Comparison of ENCODE assay signal across 27 cellular contexts in genomic region chr1:48051466-48052126, GRCh38. TPM values are rescaled to one million over a fixed set of nuclear protein-coding genes. Genes with fewer than 3 reads are reported as not detected.
A peak's percentile ranks its signal among the peaks of the same experiment; 100 is the strongest.
DNase-seq lines count a peak whose midpoint lies in the region; ATAC-seq and TF ChIP-seq lines count a peak whose summit lies in the region.
"Had no signal": no experiment of that assay in that cellular context is flagged by ENCODE, and none has a peak within 500 bp of the region (broad histone marks: within the 10 kb centered on the region; RNA-seq: fewer than 3 reads in every experiment).

No MANE protein-coding gene starts in this region.

- no peaks in the 10 kb centered on the region for H3K4me1 Mint-ChIP-seq in activated T-cell treated with anti-CD3 and anti-CD28 coated beads, Interleukin-2, amount 50 U/mL, for 4 hours (ENCODE audit: low read depth)
- H3K4me1 Mint-ChIP-seq: activated CD4-positive, alpha-beta memory T cell treated with anti-CD3 and anti-CD28 coated beads, Interleukin-2, amount 10 ng/mL, durations not matched to agents 7 days and 5 days; B cell; stimulated activated naive CD8-positive, alpha-beta T cell treated with anti-CD3 and anti-CD28 coated beads, Interleukin-15, amount 100 ng/mL, for 72 hours had no signal

- no peaks in the 10 kb centered on the region for H3K9me3 ChIP-seq in OCI-LY3 (ENCODE audit: insufficient read depth, low read length)
- H3K9me3 ChIP-seq in thoracic aorta: no peaks in the 10 kb centered on the region
- H3K9me3 ChIP-seq: left lung, MG63, mucosa of descending colon, spleen had no signal

- H4K20me1 ChIP-seq in OCI-LY3 (ENCODE audit: insufficient read depth, low read length): no peaks in the 10 kb centered on the region

- no peak overlapping the region for H3K27ac ChIP-seq in OCI-LY3 (ENCODE audit: low read length)
- H3K27ac ChIP-seq in thoracic aorta: peak overlapping the region; percentile 61 to 84
- H3K27ac ChIP-seq: 22Rv1, left lung, SK-N-MC had no signal

- ATAC-seq in thoracic aorta (ENCODE audit: insufficient number of reproducible peaks, low FRiP score, low read depth): no peak
- no peak for ATAC-seq in activated T-cell treated with anti-CD3 and anti-CD28 coated beads, Interleukin-2, amount 50 U/mL, for 4 hours
- no peak for ATAC-seq in GM18861 (IDR thresholded peaks at IDR 0.05; ENCODE audit: unreplicated experiment)
- ATAC-seq: Panc1; stimulated activated naive CD8-positive, alpha-beta T cell treated with anti-CD3 and anti-CD28 coated beads, Interleukin-15, amount 100 ng/mL, for 72 hours had no signal

- no peak overlapping the region for H3K9ac ChIP-seq in OCI-LY3 (ENCODE audit: low read length)

- H3K27me3 ChIP-seq in OCI-LY3 (ENCODE audit: low read depth, low read length) (no peaks in the 10 kb centered on the region), thoracic aorta (replicated peaks; ENCODE audit: insufficient read depth) (no peaks in the 10 kb centered on the region)
- H3K27me3 ChIP-seq: MG63 had no signal

- no peaks in the 10 kb centered on the region for H3K36me3 ChIP-seq in OCI-LY3 (replicated peaks; ENCODE audit: low read depth, low read length)
- no peaks in the 10 kb centered on the region for H3K36me3 ChIP-seq in thoracic aorta
- H3K36me3 ChIP-seq: left lung, MG63, spleen had no signal

- H3K4me1 ChIP-seq in OCI-LY3 (ENCODE audit: low read length) (peaks cover 5% of the 10 kb centered on the region; the same call in 1 of the 2 replicates), thoracic aorta (ENCODE audit: control insufficient read depth in 1 of 2, low read depth in 2 of 2) (peaks cover 25 to 58% of the 10 kb centered on the region in 2 donors)

- H3K27me3 Mint-ChIP-seq in activated T-cell treated with anti-CD3 and anti-CD28 coated beads, Interleukin-2, amount 50 U/mL, for 4 hours (ENCODE audit: low read depth): peaks cover 24% of the 10 kb centered on the region
- H3K27me3 Mint-ChIP-seq: activated CD4-positive, alpha-beta memory T cell treated with anti-CD3 and anti-CD28 coated beads, Interleukin-2, amount 10 ng/mL, durations not matched to agents 7 days and 5 days had no signal

- no peak overlapping the region for H3K4me3 Mint-ChIP-seq in activated T-cell treated with anti-CD3 and anti-CD28 coated beads, Interleukin-2, amount 50 U/mL, for 4 hours
- H3K4me3 Mint-ChIP-seq: activated CD4-positive, alpha-beta memory T cell treated with anti-CD3 and anti-CD28 coated beads, Interleukin-2, amount 10 ng/mL, durations not matched to agents 7 days and 5 days; B cell; IgD-negative memory B cell; stimulated activated naive CD8-positive, alpha-beta T cell treated with anti-CD3 and anti-CD28 coated beads, Interleukin-15, amount 100 ng/mL, for 72 hours had no signal

- peak overlapping the region; percentile 7; the same call in 1 of the 2 replicates for H3K4me2 ChIP-seq in OCI-LY3 (ENCODE audit: low read length)

- peak; percentile 10 for DNase-seq in NCI-H1105 treated with DMSO at 0.1 percent for 48 hours (lab: John Stamatoyannopoulos, UW)
- no peak for DNase-seq in NCI-H1105 (lab: John Stamatoyannopoulos, UW)
- DNase-seq in fibroblast of peridontal ligament (ENCODE audit: extremely low read depth): peak; percentile 6
- DNase-seq in thoracic aorta (ENCODE audit: low spot score): no peak
- no peak for DNase-seq in activated T-cell treated with anti-CD3 and anti-CD28 coated beads, Interleukin-2, amount 50 U/mL, for 4 hours
- DNase-seq in stimulated activated naive CD4-positive, alpha-beta T cell treated with Interleukin-2 at 50 U/mL for 16 hours (lab: John Stamatoyannopoulos, UW): no peak
- DNase-seq: activated CD4-positive, alpha-beta memory T cell treated with anti-CD3 and anti-CD28 coated beads, Interleukin-2, amount 10 ng/mL, durations not matched to agents 7 days and 5 days; activated naive CD4-positive, alpha-beta T cell treated with Interleukin-2 at 50 U/mL for 16 hours; cerebellar nuclear complex; effector CD4-positive, alpha-beta T cell; left lung; mucosa of descending colon; NCI-H2227 treated with DMSO at 0.1 percent for 48 hours; NCI-H82; spleen; stimulated activated CD4-positive, alpha-beta T cell treated with anti-CD3 and anti-CD28 coated beads, Interleukin-4, amount 100 ng/mL, for 24 hours; stimulated activated naive CD8-positive, alpha-beta T cell treated with anti-CD3 and anti-CD28 coated beads, Interleukin-15, amount 100 ng/mL, for 72 hours had no signal

- no peaks in the 10 kb centered on the region for H3K36me3 Mint-ChIP-seq in activated T-cell treated with anti-CD3 and anti-CD28 coated beads, Interleukin-2, amount 50 U/mL, for 4 hours (ENCODE audit: insufficient read depth)
- H3K36me3 Mint-ChIP-seq: IgD-negative memory B cell had no signal

- H3K79me2 ChIP-seq in OCI-LY3 (ENCODE audit: low read length): no peaks in the 10 kb centered on the region

- H2AFZ ChIP-seq in OCI-LY3 (ENCODE audit: low read depth, low read length): no peak overlapping the region

- no peaks in the 10 kb centered on the region for H3K9me3 Mint-ChIP-seq in activated T-cell treated with anti-CD3 and anti-CD28 coated beads, Interleukin-2, amount 50 U/mL, for 4 hours
- H3K9me3 Mint-ChIP-seq: activated CD4-positive, alpha-beta memory T cell treated with anti-CD3 and anti-CD28 coated beads, Interleukin-2, amount 10 ng/mL, durations not matched to agents 7 days and 5 days; IgD-negative memory B cell; stimulated activated naive CD8-positive, alpha-beta T cell treated with anti-CD3 and anti-CD28 coated beads, Interleukin-15, amount 100 ng/mL, for 72 hours had no signal

- TF ChIP-seq CTCF in OCI-LY3 (IDR thresholded peaks at IDR 0.05; ENCODE audit: low read depth, low read length): no peak
- TF ChIP-seq CTCF in thoracic aorta (IDR thresholded peaks at IDR 0.05): no peak

- no peak overlapping the region for H3K4me3 ChIP-seq in OCI-LY3 (ENCODE audit: low read length)
- H3K4me3 ChIP-seq in thoracic aorta: no peak overlapping the region
- H3K4me3 ChIP-seq: left lung, MG63, mucosa of descending colon, spleen had no signal

RNA-seq across cellular contexts. Expression of gene TRABD2B, which starts 54.4 kb away (rescaled TPM):
- 10 to 100 TPM in 1 of 2 donors, 1 to 10 TPM in 1; 3.8 to 10.7 TPM for total RNA-seq in thoracic aorta
- not detected for total RNA-seq in activated T-cell treated with anti-CD3 and anti-CD28 coated beads, Interleukin-2, amount 50 U/mL, for 4 hours
- total RNA-seq: activated CD4-positive, alpha-beta memory T cell treated with anti-CD3 and anti-CD28 coated beads, Interleukin-2, amount 10 ng/mL, durations not matched to agents 7 days and 5 days; B cell; pulmonary artery endothelial cell; T-helper 2 cell treated with Interferon-gamma antibody and Interleukin-4, amounts not matched to agents 100 ng/mL and 5 ng/mL, for 36 hours had no signal

Comparison
In these comparisons a context has a peak if more than half of its experiments do, and no peak if none do; other contexts are left out.
1. DNase-seq: peak in NCI-H1105 treated with DMSO at 0.1 percent for 48 hours (single experiment) and fibroblast of peridontal ligament (single experiment); none in NCI-H1105 (single experiment), thoracic aorta (single experiment), activated T-cell treated with anti-CD3 and anti-CD28 coated beads, Interleukin-2, amount 50 U/mL, for 4 hours (single experiment) and stimulated activated naive CD4-positive, alpha-beta T cell treated with Interleukin-2 at 50 U/mL for 16 hours (single experiment).
2. RNA of gene TRABD2B, which starts 54.4 kb away (total RNA-seq): 3.8 to 10.7 TPM in thoracic aorta; not detected in activated T-cell treated with anti-CD3 and anti-CD28 coated beads, Interleukin-2, amount 50 U/mL, for 4 hours; every median in the first group is over 4 times any median in the second.